In the genomic region with DNA sequence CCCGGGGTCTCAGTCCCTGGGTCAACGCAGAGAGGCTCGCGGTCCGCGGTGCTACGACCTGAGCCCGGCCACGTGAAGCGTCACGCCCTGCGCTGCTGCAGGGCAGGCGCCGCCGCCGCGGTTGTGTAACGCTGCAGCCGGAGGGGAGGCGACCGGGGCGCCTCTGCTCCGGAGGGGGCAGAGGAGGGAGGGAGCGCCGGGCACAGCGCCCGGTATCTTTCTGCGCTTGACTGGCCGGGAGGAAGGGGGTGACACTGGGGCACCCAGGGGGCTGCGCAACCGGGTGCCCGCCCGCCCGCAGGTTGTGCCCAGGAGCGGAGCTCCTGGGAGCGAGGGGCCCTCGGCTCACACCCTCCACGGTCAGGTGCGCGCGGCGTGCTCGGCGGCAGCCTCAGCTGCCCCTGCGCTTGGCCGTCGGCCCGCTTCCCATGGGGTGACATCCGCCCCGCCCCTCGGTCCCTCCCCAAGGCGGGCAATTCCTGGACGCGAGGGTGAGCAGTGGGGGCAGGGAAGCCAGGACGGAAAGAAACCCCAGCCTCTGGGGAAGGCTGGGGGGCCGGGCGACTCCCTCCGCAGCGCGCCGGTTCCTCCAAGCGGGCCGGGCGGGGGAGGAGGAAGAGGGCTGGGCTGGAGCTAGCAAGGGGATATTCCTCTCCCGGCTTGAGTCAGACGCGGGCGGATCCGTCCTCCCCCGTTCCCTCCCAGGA, we compare ENCODE assay signal across 1 cellular context.
A peak's percentile ranks its signal among the peaks of the same experiment; 100 is the strongest.
TF ChIP-seq lines count a peak whose summit lies in the region.

No MANE protein-coding gene starts in this region.

TF ChIP-seq in K562, 482 proteins besides CTCF, POLR2A, EP300 and RAD21 (continued from another document and continues in another):
- TF ChIP-seq E2F1 (CRISPR knock-in tag; IDR thresholded peaks at IDR 0.05) (peak; percentile 52), NR2C2 (CRISPR knock-in tag; IDR thresholded peaks at IDR 0.05) (peak; percentile 58; the same call in 1 of the 2 replicates), NR2C2 (tag; IDR thresholded peaks at IDR 0.05) (no peak), TARDBP (IDR thresholded peaks at IDR 0.05) (peak; percentile 98), TAF15 (IDR thresholded peaks at IDR 0.05; ENCODE audit: low read depth, low read length) (no peak), KAT2B (IDR thresholded peaks at IDR 0.05; ENCODE audit: low read depth, low read length) (no peak), CREBBP (IDR thresholded peaks at IDR 0.05; ENCODE audit: low read depth, low read length) (no peak), CBX2 (IDR thresholded peaks at IDR 0.05; ENCODE audit: insufficient read depth, low read length, poor library complexity, severe bottlenecking) (no peak), OTX1 (CRISPR knock-in tag; IDR thresholded peaks at IDR 0.05) (no peak), ZNF740 (CRISPR knock-in tag; IDR thresholded peaks at IDR 0.05) (no peak), ZNF740 (tag; IDR thresholded peaks at IDR 0.05) (no peak), USF1 (CRISPR knock-in tag; IDR thresholded peaks at IDR 0.05) (peak; percentile 90), GATAD2A (IDR thresholded peaks at IDR 0.05) (no peak), L3MBTL2 (IDR thresholded peaks at IDR 0.05) (peak; percentile 97), SAFB (IDR thresholded peaks at IDR 0.05; ENCODE audit: borderline replicate concordance, low read depth, low read length) (no peak), ZFP36 (IDR thresholded peaks at IDR 0.05; ENCODE audit: low read depth, low read length, partially characterized antibody) (peak; percentile 24), CHD1 (IDR thresholded peaks at IDR 0.05; ENCODE audit: low read length) (peak; percentile 97), TRIM28 (IDR thresholded peaks at IDR 0.05) (peak; percentile 83), FOXA3 (CRISPR knock-in tag; conservative IDR thresholded peaks at IDR 0.05 in 1 of 2, IDR thresholded peaks at IDR 0.05 in 1 of 2) (peak in 1 of 2 experiments; percentile 56; a peak in 1 of 4 replicates), GTF2F1 (IDR thresholded peaks at IDR 0.05; ENCODE audit: low read depth, low read length) (no peak), SIN3A (IDR thresholded peaks at IDR 0.05; ENCODE audit: borderline replicate concordance in 2 of 2, control insufficient read depth in 1 of 2, low read depth in 2 of 2, low read length in 2 of 2) (peak in 1 of 2 experiments; percentile 50; a peak in 1 of 4 replicates), NFIX (CRISPR knock-in tag; IDR thresholded peaks at IDR 0.05; ENCODE audit: low read depth) (no peak), ZNF584 (CRISPR knock-in tag; IDR thresholded peaks at IDR 0.05; ENCODE audit: low read depth) (no peak), DMBX1 (CRISPR knock-in tag; IDR thresholded peaks at IDR 0.05; ENCODE audit: borderline replicate concordance) (0 out of 2 replicates have a peak, but pooled peaks have one; percentile 49), ZNF589 (CRISPR knock-in tag; IDR thresholded peaks at IDR 0.05; ENCODE audit: low read depth) (no peak), HNRNPL (IDR thresholded peaks at IDR 0.05; ENCODE audit: low read depth, low read length) (peak; percentile 99), HDAC6 (IDR thresholded peaks at IDR 0.05; ENCODE audit: low read depth, low read length) (no peak), HCFC1 (IDR thresholded peaks at IDR 0.05; ENCODE audit: low read depth, low read length) (peak; percentile 44; the same call in 1 of the 2 replicates), ZNF77 (CRISPR knock-in tag; IDR thresholded peaks at IDR 0.05) (no peak), ZNF583 (CRISPR knock-in tag; IDR thresholded peaks at IDR 0.05) (peak; percentile 78), RB1 (IDR thresholded peaks at IDR 0.05; ENCODE audit: low read depth) (no peak), ZNF212 (CRISPR knock-in tag; IDR thresholded peaks at IDR 0.05) (0 out of 2 replicates have a peak, but pooled peaks have one; percentile 9), BHLHE40 (IDR thresholded peaks at IDR 0.05; ENCODE audit: low read length) (peak; percentile 89), ZBTB2 (IDR thresholded peaks at IDR 0.05) (peak; percentile 54), ZBTB7A (IDR thresholded peaks at IDR 0.05; ENCODE audit: borderline replicate concordance, control insufficient read depth, low read depth, low read length) (peak; percentile 88; the same call in 1 of the 2 replicates), MTF1 (CRISPR knock-in tag; IDR thresholded peaks at IDR 0.05; ENCODE audit: borderline replicate concordance) (no peak), PCBP1 (IDR thresholded peaks at IDR 0.05; ENCODE audit: low read depth, low read length, poor library complexity, severe bottlenecking) (peak; percentile 81), ZNF76 (CRISPR knock-in tag; IDR thresholded peaks at IDR 0.05; ENCODE audit: borderline replicate concordance) (peak; percentile 90), SLC30A9 (CRISPR knock-in tag; IDR thresholded peaks at IDR 0.05) (no peak), FOXK2 (conservative IDR thresholded peaks at IDR 0.05 in 1 of 2, IDR thresholded peaks at IDR 0.05 in 1 of 2; ENCODE audit: low read depth in 2 of 2) (peak in 1 of 2 experiments; percentile 53; a peak in 1 of 4 replicates), TRIM24 (IDR thresholded peaks at IDR 0.05) (peak; percentile 57 to 86), TCF7 (IDR thresholded peaks at IDR 0.05; ENCODE audit: borderline replicate concordance) (peak; percentile 26; the same call in 1 of the 2 replicates), ZNF431 (CRISPR knock-in tag; IDR thresholded peaks at IDR 0.05) (peak; percentile 59; the same call in 1 of the 2 replicates), SRF (CRISPR knock-in tag; IDR thresholded peaks at IDR 0.05) (peak in 1 of 2 experiments; percentile 48; a peak in 1 of 4 replicates), SRSF9 (IDR thresholded peaks at IDR 0.05; ENCODE audit: borderline replicate concordance, low read depth, low read length) (no peak)
- TF ChIP-seq, protein P1, sequence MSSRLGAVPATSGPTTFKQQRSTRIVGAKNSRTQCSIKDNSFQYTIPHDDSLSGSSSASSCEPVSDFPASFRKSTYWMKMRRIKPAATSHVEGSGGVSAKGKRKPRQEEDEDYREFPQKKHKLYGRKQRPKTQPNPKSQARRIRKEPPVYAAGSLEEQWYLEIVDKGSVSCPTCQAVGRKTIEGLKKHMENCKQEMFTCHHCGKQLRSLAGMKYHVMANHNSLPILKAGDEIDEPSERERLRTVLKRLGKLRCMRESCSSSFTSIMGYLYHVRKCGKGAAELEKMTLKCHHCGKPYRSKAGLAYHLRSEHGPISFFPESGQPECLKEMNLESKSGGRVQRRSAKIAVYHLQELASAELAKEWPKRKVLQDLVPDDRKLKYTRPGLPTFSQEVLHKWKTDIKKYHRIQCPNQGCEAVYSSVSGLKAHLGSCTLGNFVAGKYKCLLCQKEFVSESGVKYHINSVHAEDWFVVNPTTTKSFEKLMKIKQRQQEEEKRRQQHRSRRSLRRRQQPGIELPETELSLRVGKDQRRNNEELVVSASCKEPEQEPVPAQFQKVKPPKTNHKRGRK (tag; IDR thresholded peaks at IDR 0.05): no peak
- TF ChIP-seq, protein P2, sequence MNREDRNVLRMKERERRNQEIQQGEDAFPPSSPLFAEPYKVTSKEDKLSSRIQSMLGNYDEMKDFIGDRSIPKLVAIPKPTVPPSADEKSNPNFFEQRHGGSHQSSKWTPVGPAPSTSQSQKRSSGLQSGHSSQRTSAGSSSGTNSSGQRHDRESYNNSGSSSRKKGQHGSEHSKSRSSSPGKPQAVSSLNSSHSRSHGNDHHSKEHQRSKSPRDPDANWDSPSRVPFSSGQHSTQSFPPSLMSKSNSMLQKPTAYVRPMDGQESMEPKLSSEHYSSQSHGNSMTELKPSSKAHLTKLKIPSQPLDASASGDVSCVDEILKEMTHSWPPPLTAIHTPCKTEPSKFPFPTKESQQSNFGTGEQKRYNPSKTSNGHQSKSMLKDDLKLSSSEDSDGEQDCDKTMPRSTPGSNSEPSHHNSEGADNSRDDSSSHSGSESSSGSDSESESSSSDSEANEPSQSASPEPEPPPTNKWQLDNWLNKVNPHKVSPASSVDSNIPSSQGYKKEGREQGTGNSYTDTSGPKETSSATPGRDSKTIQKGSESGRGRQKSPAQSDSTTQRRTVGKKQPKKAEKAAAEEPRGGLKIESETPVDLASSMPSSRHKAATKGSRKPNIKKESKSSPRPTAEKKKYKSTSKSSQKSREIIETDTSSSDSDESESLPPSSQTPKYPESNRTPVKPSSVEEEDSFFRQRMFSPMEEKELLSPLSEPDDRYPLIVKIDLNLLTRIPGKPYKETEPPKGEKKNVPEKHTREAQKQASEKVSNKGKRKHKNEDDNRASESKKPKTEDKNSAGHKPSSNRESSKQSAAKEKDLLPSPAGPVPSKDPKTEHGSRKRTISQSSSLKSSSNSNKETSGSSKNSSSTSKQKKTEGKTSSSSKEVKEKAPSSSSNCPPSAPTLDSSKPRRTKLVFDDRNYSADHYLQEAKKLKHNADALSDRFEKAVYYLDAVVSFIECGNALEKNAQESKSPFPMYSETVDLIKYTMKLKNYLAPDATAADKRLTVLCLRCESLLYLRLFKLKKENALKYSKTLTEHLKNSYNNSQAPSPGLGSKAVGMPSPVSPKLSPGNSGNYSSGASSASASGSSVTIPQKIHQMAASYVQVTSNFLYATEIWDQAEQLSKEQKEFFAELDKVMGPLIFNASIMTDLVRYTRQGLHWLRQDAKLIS (CRISPR knock-in tag; IDR thresholded peaks at IDR 0.05): peak; percentile 62
- TF ChIP-seq, protein P3, sequence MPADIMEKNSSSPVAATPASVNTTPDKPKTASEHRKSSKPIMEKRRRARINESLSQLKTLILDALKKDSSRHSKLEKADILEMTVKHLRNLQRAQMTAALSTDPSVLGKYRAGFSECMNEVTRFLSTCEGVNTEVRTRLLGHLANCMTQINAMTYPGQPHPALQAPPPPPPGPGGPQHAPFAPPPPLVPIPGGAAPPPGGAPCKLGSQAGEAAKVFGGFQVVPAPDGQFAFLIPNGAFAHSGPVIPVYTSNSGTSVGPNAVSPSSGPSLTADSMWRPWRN (IDR thresholded peaks at IDR 0.05; ENCODE audit: low read depth): peak; percentile 72
- TF ChIP-seq, protein P4, sequence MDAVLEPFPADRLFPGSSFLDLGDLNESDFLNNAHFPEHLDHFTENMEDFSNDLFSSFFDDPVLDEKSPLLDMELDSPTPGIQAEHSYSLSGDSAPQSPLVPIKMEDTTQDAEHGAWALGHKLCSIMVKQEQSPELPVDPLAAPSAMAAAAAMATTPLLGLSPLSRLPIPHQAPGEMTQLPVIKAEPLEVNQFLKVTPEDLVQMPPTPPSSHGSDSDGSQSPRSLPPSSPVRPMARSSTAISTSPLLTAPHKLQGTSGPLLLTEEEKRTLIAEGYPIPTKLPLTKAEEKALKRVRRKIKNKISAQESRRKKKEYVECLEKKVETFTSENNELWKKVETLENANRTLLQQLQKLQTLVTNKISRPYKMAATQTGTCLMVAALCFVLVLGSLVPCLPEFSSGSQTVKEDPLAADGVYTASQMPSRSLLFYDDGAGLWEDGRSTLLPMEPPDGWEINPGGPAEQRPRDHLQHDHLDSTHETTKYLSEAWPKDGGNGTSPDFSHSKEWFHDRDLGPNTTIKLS (IDR thresholded peaks at IDR 0.05; ENCODE audit: borderline replicate concordance, low read depth): peak; percentile 77
- TF ChIP-seq, protein P5, sequence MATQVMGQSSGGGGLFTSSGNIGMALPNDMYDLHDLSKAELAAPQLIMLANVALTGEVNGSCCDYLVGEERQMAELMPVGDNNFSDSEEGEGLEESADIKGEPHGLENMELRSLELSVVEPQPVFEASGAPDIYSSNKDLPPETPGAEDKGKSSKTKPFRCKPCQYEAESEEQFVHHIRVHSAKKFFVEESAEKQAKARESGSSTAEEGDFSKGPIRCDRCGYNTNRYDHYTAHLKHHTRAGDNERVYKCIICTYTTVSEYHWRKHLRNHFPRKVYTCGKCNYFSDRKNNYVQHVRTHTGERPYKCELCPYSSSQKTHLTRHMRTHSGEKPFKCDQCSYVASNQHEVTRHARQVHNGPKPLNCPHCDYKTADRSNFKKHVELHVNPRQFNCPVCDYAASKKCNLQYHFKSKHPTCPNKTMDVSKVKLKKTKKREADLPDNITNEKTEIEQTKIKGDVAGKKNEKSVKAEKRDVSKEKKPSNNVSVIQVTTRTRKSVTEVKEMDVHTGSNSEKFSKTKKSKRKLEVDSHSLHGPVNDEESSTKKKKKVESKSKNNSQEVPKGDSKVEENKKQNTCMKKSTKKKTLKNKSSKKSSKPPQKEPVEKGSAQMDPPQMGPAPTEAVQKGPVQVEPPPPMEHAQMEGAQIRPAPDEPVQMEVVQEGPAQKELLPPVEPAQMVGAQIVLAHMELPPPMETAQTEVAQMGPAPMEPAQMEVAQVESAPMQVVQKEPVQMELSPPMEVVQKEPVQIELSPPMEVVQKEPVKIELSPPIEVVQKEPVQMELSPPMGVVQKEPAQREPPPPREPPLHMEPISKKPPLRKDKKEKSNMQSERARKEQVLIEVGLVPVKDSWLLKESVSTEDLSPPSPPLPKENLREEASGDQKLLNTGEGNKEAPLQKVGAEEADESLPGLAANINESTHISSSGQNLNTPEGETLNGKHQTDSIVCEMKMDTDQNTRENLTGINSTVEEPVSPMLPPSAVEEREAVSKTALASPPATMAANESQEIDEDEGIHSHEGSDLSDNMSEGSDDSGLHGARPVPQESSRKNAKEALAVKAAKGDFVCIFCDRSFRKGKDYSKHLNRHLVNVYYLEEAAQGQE (CRISPR knock-in tag; IDR thresholded peaks at IDR 0.05; ENCODE audit: low read depth): peak; percentile 66; the same call in 1 of the 2 replicates
